Comparison of ENCODE assay signal across 14 cellular contexts in genomic region chr17:7846063-7846735, GRCh38. TPM values are rescaled to one million over a fixed set of nuclear protein-coding genes. Genes with fewer than 3 reads are reported as not detected.
DNase-seq lines count a peak whose midpoint lies in the region; ATAC-seq, FAIRE-seq and TF ChIP-seq lines count a peak whose summit lies in the region.
"Had no signal": no experiment of that assay in that cellular context is flagged by ENCODE, and none has a peak within 500 bp of the region (broad histone marks: within the 10 kb centered on the region; RNA-seq: fewer than 3 reads in every experiment).

No MANE protein-coding gene starts in this region.

- TF ChIP-seq POLR2A in K562 (conservative IDR thresholded peaks at IDR 0.05) (no peak), ovary (IDR thresholded peaks at IDR 0.05) (no peak)

- H3K4me1 Mint-ChIP-seq in IgD-negative memory B cell = peaks cover 5 to 12% (median 7%) of the 10 kb centered on the region in 3 donors
- peaks cover 13% of the 10 kb centered on the region for H3K4me1 Mint-ChIP-seq in MCF 10A (ENCODE audit: insufficient read depth, unreplicated experiment)

- H3K36me3 Mint-ChIP-seq in IgD-negative memory B cell = peaks cover 2% of the 10 kb centered on the region
- peaks cover 56% of the 10 kb centered on the region for H3K36me3 Mint-ChIP-seq in MCF 10A (ENCODE audit: insufficient read depth, unreplicated experiment)
- H3K36me3 Mint-ChIP-seq: WTC11 had no signal

- H3K4me3 ChIP-seq in K562 = no peak overlapping the region
- no peak overlapping the region for H3K4me3 ChIP-seq in ovary
- H3K4me3 ChIP-seq: HAP-1, SK-N-MC, thyroid gland had no signal

- TF ChIP-seq CTCF in K562 (IDR thresholded peaks at IDR 0.05 in 2 of 3, conservative IDR thresholded peaks at IDR 0.05 in 1 of 3; ENCODE audit: insufficient read depth in 2 of 3, low read depth in 1 of 3, low read length in 3 of 3) (no peak), ovary (IDR thresholded peaks at IDR 0.05) (no peak), MCF 10A (IDR thresholded peaks at IDR 0.05; ENCODE audit: unreplicated experiment) (no peak)

- H2AFZ ChIP-seq in K562 (ENCODE audit: low read depth, low read length) = no peak overlapping the region

- in situ Hi-C loops in K562 (cut with MboI) = no loop called here

- H4K20me1 ChIP-seq in K562 (replicated peaks; ENCODE audit: control insufficient read depth, insufficient read depth, low read length) = peaks cover 4% of the 10 kb centered on the region

- peaks cover 3 to 42% of the 10 kb centered on the region in 2 experiments; a peak in 4 of 5 replicates for H3K4me1 ChIP-seq in K562 (replicated peaks in 1 of 2; ENCODE audit: control insufficient read depth in 2 of 2, insufficient read depth in 2 of 2, low read length in 2 of 2)
- H3K4me1 ChIP-seq in ovary (ENCODE audit: insufficient read depth) = peaks cover 6% of the 10 kb centered on the region

- H3K79me2 ChIP-seq in K562 (ENCODE audit: control insufficient read depth, insufficient read depth, low read length) = peaks cover 40% of the 10 kb centered on the region

- POLR2A ChIA-PET in K562 (lab: Yijun Ruan, JAX) = interaction anchor here (1.7 kb wide), 1 partner anchor 10 kb away, joined by 7 read pairs; the partner anchor contains the start of gene NAA38
- POLR2A ChIA-PET in MCF 10A (lab: Yijun Ruan, JAX) = interaction anchor here (4.9 kb wide), 1 partner anchor 11 kb away, joined by 97 read pairs; the partner anchor contains the start of gene KDM6B

- H3K4me3 Mint-ChIP-seq in IgD-negative memory B cell (peak overlapping the region in 1 of 4 donors; percentile 91), MCF 10A (ENCODE audit: unreplicated experiment) (no peak overlapping the region)

- H3K9me3 Mint-ChIP-seq in IgD-negative memory B cell (no peaks in the 10 kb centered on the region), MCF 10A (ENCODE audit: unreplicated experiment) (no peaks in the 10 kb centered on the region)
- H3K9me3 Mint-ChIP-seq: WTC11 had no signal

- no peak overlapping the region; a peak in 1 of 4 replicates for H3K9ac ChIP-seq in K562 (ENCODE audit: insufficient read depth in 1 of 2, low read depth in 2 of 2, low read length in 2 of 2)

- FAIRE-seq in K562 (lab: Jason Lieb, UNC) = no peak

- H3K4me2 ChIP-seq in K562 (ENCODE audit: insufficient read depth, low read length) = no peak overlapping the region

- intact Hi-C loops in K562 (cut with micrococcal nuclease) (no loop called here), ovary (cut with DNase I) (loop anchor here in 1 of 4 donors (10.0 kb wide), 1 partner anchor 309 kb away; the partner anchor contains the start of gene PER1), MCF 10A (cut with micrococcal nuclease) (no loop called here)

- CTCF ChIA-PET in K562 (lab: Yijun Ruan, JAX; ENCODE audit: low intra/inter-chr PET ratio) (no interaction called here), MCF 10A (lab: Yijun Ruan, JAX) (interaction anchor here (0.5 to 2.4 kb wide), 6 partner anchors 11 to 459 kb away, joined by 3 to 17 read pairs (median 4); partner anchors contain the start of gene KDM6B)

- peak; percentile 18 to 33 for DNase-seq in activated CD4-positive, alpha-beta T cell treated with anti-CD3 and anti-CD28 coated beads for 4 hours
- no peak for DNase-seq in activated CD4-positive, alpha-beta T cell treated with anti-CD3 and anti-CD28 coated beads for 1 hour
- DNase-seq in K562 (ENCODE audit: extremely low read depth in 1 of 4, low spot score in 3 of 4) = no peak
- peak in 3 of 5 donors; percentile 44 to 52 (median 46) for DNase-seq in ovary
- no peak for DNase-seq in MCF 10A (ENCODE audit: unreplicated experiment)
- DNase-seq in activated CD4-positive, CD25-positive, alpha-beta regulatory T cell (lab: John Stamatoyannopoulos, UW) = no peak
- no peak for DNase-seq in middle frontal gyrus (ENCODE audit: extremely low spot score, low spot score)
- DNase-seq: left ventricle myocardium inferior; stimulated activated CD4-positive, alpha-beta T cell treated with anti-CD3 and anti-CD28 coated beads, Interleukin-12 subunit alpha, Interleukin-12 subunit beta, amount 100 ng/mL, for 4 hours; thyroid gland had no signal

- H3K36me3 ChIP-seq in K562 (ENCODE audit: control insufficient read depth, insufficient read depth, low read length) (peaks cover 51% of the 10 kb centered on the region; the same call in 2 of the 3 replicates), ovary (no peaks in the 10 kb centered on the region)

- H3K9me1 ChIP-seq in K562 (ENCODE audit: control insufficient read depth, insufficient read depth, low read length) = peaks cover 3% of the 10 kb centered on the region

- H3K27me3 Mint-ChIP-seq in IgD-negative memory B cell (peaks cover 1% of the 10 kb centered on the region), MCF 10A (ENCODE audit: insufficient read depth, unreplicated experiment) (no peaks in the 10 kb centered on the region)

- no peaks in the 10 kb centered on the region for H3K9me3 ChIP-seq in K562 (replicated peaks; ENCODE audit: control insufficient read depth, insufficient read depth, low read depth, low read length)
- no peaks in the 10 kb centered on the region for H3K9me3 ChIP-seq in ovary
- H3K9me3 ChIP-seq: HAP-1, left ventricle myocardium inferior, thyroid gland had no signal

- no peak for TF ChIP-seq RAD21 in K562 (CRISPR knock-in tag; conservative IDR thresholded peaks at IDR 0.05 in 1 of 2, IDR thresholded peaks at IDR 0.05 in 1 of 2)

- no peak for TF ChIP-seq EP300 in K562 (IDR thresholded peaks at IDR 0.05; ENCODE audit: low read length)
- no peak for TF ChIP-seq EP300 in ovary (IDR thresholded peaks at IDR 0.05)

- no peak for ATAC-seq in K562
- ATAC-seq: WTC11 had no signal

- BruUV-seq in K562 (replicated peaks; lab: Mats Ljungman, UMichigan) (no TSS peak), MCF 10A (replicated peaks; lab: Mats Ljungman, UMichigan) (no TSS peak)

- H3K27ac ChIP-seq in K562 (ENCODE audit: extremely low read depth, low read depth, low read length) (no peak overlapping the region), ovary (no peak overlapping the region)
- H3K27ac ChIP-seq: SK-N-MC had no signal

- 84% methylated on average over 9 of the region's 22 CpGs for WGBS in K562 (ENCODE audit: insufficient coverage, low coverage, missing lambda C conversion rate)
- WGBS in ovary, 3 donors = 74 to 87% (median 81%) methylated on average over 14 to 22 of the region's 22 CpGs

- H3K27me3 ChIP-seq in K562 (ENCODE audit: control insufficient read depth in 2 of 2, insufficient read depth in 2 of 2, low read length in 2 of 2) = no peaks in the 10 kb centered on the region
- H3K27me3 ChIP-seq in ovary = no peaks in the 10 kb centered on the region
- H3K27me3 ChIP-seq: thyroid gland had no signal

- H3K27ac Mint-ChIP-seq in IgD-negative memory B cell (peak overlapping the region in 2 of 3 donors; percentile 93 to 100), MCF 10A (ENCODE audit: low read depth, unreplicated experiment) (no peak overlapping the region)
- H3K27ac Mint-ChIP-seq: WTC11 had no signal

RNA-seq across cellular contexts. Expression of gene TMEM88, which starts 8.7 kb away (rescaled TPM):
- not detected for polyA plus RNA-seq in IgD-negative memory B cell
- total RNA-seq in K562 (2011; cell fraction: chromatin; rRNA removed; ENCODE audit: low replicate concordance) = 4.3 and 8.8 TPM in 2 replicates
- 3.3 and 4.3 TPM in 2 replicates for total RNA-seq in K562 (2011; cell fraction: nucleolus; rRNA removed)
- 2.1 and 4.4 TPM in 2 replicates for total RNA-seq in K562 (2011; cell fraction: nucleoplasm; rRNA removed)
- 0.32 TPM in 1 of 2 replicates, not detected in the other for total RNA-seq in K562 (2014; rRNA removed)
- not detected in 2 replicates for total RNA-seq in K562 (2014; rRNA removed; fragmentation: Illumina TruSeq; extraction: Trizol)
- not detected in 2 replicates for total RNA-seq in K562 (2015; rRNA removed; fragmentation: Illumina TruSeq; extraction: Trizol)
- total RNA-seq in K562 (2021) = 1.0 and 1.4 TPM in 2 replicates
- polyA plus RNA-seq in K562 (2011; rRNA removed) = 0.12 and 0.13 TPM in 2 replicates
- polyA plus RNA-seq in K562 (2011; cell fraction: cytosol; rRNA removed) = 0.16 and 0.18 TPM in 2 replicates
- 1.1 and 2.4 TPM in 2 replicates for polyA plus RNA-seq in K562 (2011; cell fraction: nucleus; rRNA removed)
- polyA plus RNA-seq in K562 (2012) = 0.33 and 1.8 TPM in 2 replicates
- 0.42 TPM in 2 replicates for polyA plus RNA-seq in K562 (2014; fragmentation: Illumina TruSeq; extraction: Trizol)
- under 1 TPM in 1 of 2 experiments, not detected in 1; 0.10 TPM for polyA plus RNA-seq in K562 (2014; fragmentation: Nextera tagmentation; extraction: Ambion mirVana)
- polyA plus RNA-seq in K562 (2014; rRNA removed) = 0.40 TPM in 1 of 2 replicates, not detected in the other
- not detected in 2 replicates for polyA minus RNA-seq in K562 (2011; rRNA and poly(A)+ RNA removed)
- not detected in 2 replicates for polyA minus RNA-seq in K562 (2011; cell fraction: cytosol; rRNA and poly(A)+ RNA removed)
- 0.27 and 0.78 TPM in 2 replicates for polyA minus RNA-seq in K562 (2011; cell fraction: nucleus; rRNA and poly(A)+ RNA removed)
- total RNA-seq in ovary = 10 to 100 TPM in 3 of 7 donors, 1 to 10 TPM in 4; 2.1 to 11.9 (median 8.2) TPM
- 10 to 100 TPM in 1 of 2 donors, 1 to 10 TPM in 1; 5.5 to 17.8 TPM for polyA plus RNA-seq in ovary
- total RNA-seq in MCF 10A (2022) = 3.5 and 4.4 TPM in 2 replicates

RNA-seq across cellular contexts. Expression of gene NAA38, which starts 11.2 kb away (rescaled TPM):
- polyA plus RNA-seq in IgD-negative memory B cell (170 TPM), K562 (2011; rRNA removed) (34.5 and 39.9 TPM in 2 replicates), K562 (2014; fragmentation: Illumina TruSeq; extraction: Trizol) (19.1 and 32.8 TPM in 2 replicates), K562 (2014; fragmentation: Nextera tagmentation; extraction: Ambion mirVana) (10 to 100 TPM; 70.4 to 90.4 TPM), K562 (2014; rRNA removed) (87.3 and 104 TPM in 2 replicates), ovary (10 to 100 TPM in 1 of 2 donors, 1 to 10 TPM in 1; 4.6 to 59.1 TPM)
- total RNA-seq in K562 (2011; cell fraction: chromatin; rRNA removed; ENCODE audit: low replicate concordance) = 6.8 and 9.8 TPM in 2 replicates
- 15.5 and 19.7 TPM in 2 replicates for total RNA-seq in K562 (2011; cell fraction: nucleolus; rRNA removed)
- total RNA-seq in K562 (2011; cell fraction: nucleoplasm; rRNA removed) = 10.8 and 15.5 TPM in 2 replicates
- total RNA-seq in K562 (2014; rRNA removed) (99.8 TPM in 2 replicates), K562 (2014; rRNA removed; fragmentation: Illumina TruSeq; extraction: Trizol) (13.3 and 16.4 TPM in 2 replicates), K562 (2015; rRNA removed; fragmentation: Illumina TruSeq; extraction: Trizol) (52.6 and 57.3 TPM in 2 replicates), K562 (2021) (54.7 and 61.2 TPM in 2 replicates), ovary (10 to 100 TPM; 46.4 to 82.8 (median 54.6) TPM), MCF 10A (2022) (70.2 and 83.4 TPM in 2 replicates)
- polyA plus RNA-seq in K562 (2011; cell fraction: cytosol; rRNA removed) = 53.5 and 108 TPM in 2 replicates
- polyA plus RNA-seq in K562 (2011; cell fraction: nucleus; rRNA removed) = 33.4 and 45.6 TPM in 2 replicates
- polyA plus RNA-seq in K562 (2012) = 56.0 and 83.5 TPM in 2 replicates
- 4.0 and 5.2 TPM in 2 replicates for polyA minus RNA-seq in K562 (2011; rRNA and poly(A)+ RNA removed)
- polyA minus RNA-seq in K562 (2011; cell fraction: cytosol; rRNA and poly(A)+ RNA removed) = 26.4 and 63.1 TPM in 2 replicates
- polyA minus RNA-seq in K562 (2011; cell fraction: nucleus; rRNA and poly(A)+ RNA removed) = 11.7 and 17.4 TPM in 2 replicates

RNA-seq across cellular contexts. Expression of gene CYB5D1, which starts 11.6 kb away (rescaled TPM):
- 8.0 TPM for polyA plus RNA-seq in IgD-negative memory B cell
- 5.6 and 9.9 TPM in 2 replicates for total RNA-seq in K562 (2011; cell fraction: chromatin; rRNA removed; ENCODE audit: low replicate concordance)
- 6.5 and 8.8 TPM in 2 replicates for total RNA-seq in K562 (2011; cell fraction: nucleolus; rRNA removed)
- total RNA-seq in K562 (2011; cell fraction: nucleoplasm; rRNA removed) = 5.0 and 6.4 TPM in 2 replicates
- 4.7 and 6.0 TPM in 2 replicates for total RNA-seq in K562 (2014; rRNA removed)
- 5.7 and 5.8 TPM in 2 replicates for total RNA-seq in K562 (2014; rRNA removed; fragmentation: Illumina TruSeq; extraction: Trizol)
- 6.4 and 7.6 TPM in 2 replicates for total RNA-seq in K562 (2015; rRNA removed; fragmentation: Illumina TruSeq; extraction: Trizol)
- 6.9 and 7.8 TPM in 2 replicates for total RNA-seq in K562 (2021)
- 4.2 and 7.2 TPM in 2 replicates for polyA plus RNA-seq in K562 (2011; rRNA removed)
- polyA plus RNA-seq in K562 (2011; cell fraction: cytosol; rRNA removed) = 4.6 and 5.4 TPM in 2 replicates
- 7.7 and 13.1 TPM in 2 replicates for polyA plus RNA-seq in K562 (2011; cell fraction: nucleus; rRNA removed)
- polyA plus RNA-seq in K562 (2012) = 2.8 and 5.2 TPM in 2 replicates
- 7.3 and 7.9 TPM in 2 replicates for polyA plus RNA-seq in K562 (2014; fragmentation: Illumina TruSeq; extraction: Trizol)
- 1 to 10 TPM; 2.4 to 5.7 TPM for polyA plus RNA-seq in K562 (2014; fragmentation: Nextera tagmentation; extraction: Ambion mirVana)
- polyA plus RNA-seq in K562 (2014; rRNA removed) = 4.8 and 7.5 TPM in 2 replicates
- 2.1 and 5.2 TPM in 2 replicates for polyA minus RNA-seq in K562 (2011; rRNA and poly(A)+ RNA removed)
- polyA minus RNA-seq in K562 (2011; cell fraction: cytosol; rRNA and poly(A)+ RNA removed) = 1.9 and 2.5 TPM in 2 replicates
- 5.5 and 8.3 TPM in 2 replicates for polyA minus RNA-seq in K562 (2011; cell fraction: nucleus; rRNA and poly(A)+ RNA removed)
- 10 to 100 TPM in 6 of 7 donors, 1 to 10 TPM in 1; 7.0 to 18.8 (median 16.1) TPM for total RNA-seq in ovary
- 10 to 100 TPM; 10.8 to 22.2 TPM for polyA plus RNA-seq in ovary
- 23.1 and 23.2 TPM in 2 replicates for total RNA-seq in MCF 10A (2022)

RNA-seq across cellular contexts. Expression of gene KDM6B, which starts 12.2 kb away (rescaled TPM):
- 1.9 TPM for polyA plus RNA-seq in IgD-negative memory B cell
- total RNA-seq in K562 (2011; cell fraction: chromatin; rRNA removed; ENCODE audit: low replicate concordance) = 35.9 and 42.7 TPM in 2 replicates
- total RNA-seq in K562 (2011; cell fraction: nucleolus; rRNA removed) = 14.5 and 17.1 TPM in 2 replicates
- 33.6 and 57.3 TPM in 2 replicates for total RNA-seq in K562 (2011; cell fraction: nucleoplasm; rRNA removed)
- total RNA-seq in K562 (2014; rRNA removed) = 2.7 and 5.0 TPM in 2 replicates
- 1.4 and 2.2 TPM in 2 replicates for total RNA-seq in K562 (2014; rRNA removed; fragmentation: Illumina TruSeq; extraction: Trizol)
- 0.47 and 0.98 TPM in 2 replicates for total RNA-seq in K562 (2015; rRNA removed; fragmentation: Illumina TruSeq; extraction: Trizol)
- total RNA-seq in K562 (2021) = 19.0 and 22.9 TPM in 2 replicates
- polyA plus RNA-seq in K562 (2011; rRNA removed) = 0.32 and 0.99 TPM in 2 replicates
- polyA plus RNA-seq in K562 (2011; cell fraction: cytosol; rRNA removed) = 0.32 and 0.33 TPM in 2 replicates
- 5.9 and 6.5 TPM in 2 replicates for polyA plus RNA-seq in K562 (2011; cell fraction: nucleus; rRNA removed)
- polyA plus RNA-seq in K562 (2012) = 4.8 and 14.4 TPM in 2 replicates
- 3.9 and 6.1 TPM in 2 replicates for polyA plus RNA-seq in K562 (2014; fragmentation: Illumina TruSeq; extraction: Trizol)
- under 1 TPM; 0.01 to 0.06 TPM for polyA plus RNA-seq in K562 (2014; fragmentation: Nextera tagmentation; extraction: Ambion mirVana)
- 2.7 and 3.0 TPM in 2 replicates for polyA plus RNA-seq in K562 (2014; rRNA removed)
- 1.7 and 5.4 TPM in 2 replicates for polyA minus RNA-seq in K562 (2011; rRNA and poly(A)+ RNA removed)
- polyA minus RNA-seq in K562 (2011; cell fraction: cytosol; rRNA and poly(A)+ RNA removed) = 4.2 and 4.6 TPM in 2 replicates
- 5.1 and 21.4 TPM in 2 replicates for polyA minus RNA-seq in K562 (2011; cell fraction: nucleus; rRNA and poly(A)+ RNA removed)
- 10 to 100 TPM; 13.7 to 80.8 (median 71.9) TPM for total RNA-seq in ovary
- polyA plus RNA-seq in ovary = 10 to 100 TPM in 1 of 2 donors, 1 to 10 TPM in 1; 9.1 to 36.9 TPM
- 37.9 and 39.8 TPM in 2 replicates for total RNA-seq in MCF 10A (2022)

RNA-seq across cellular contexts. Expression of gene CHD3, which starts 42.4 kb away (rescaled TPM):
- polyA plus RNA-seq in IgD-negative memory B cell (2.4 TPM), K562 (2011; rRNA removed) (12.2 and 15.7 TPM in 2 replicates), K562 (2014; fragmentation: Illumina TruSeq; extraction: Trizol) (24.7 and 24.8 TPM in 2 replicates), K562 (2014; fragmentation: Nextera tagmentation; extraction: Ambion mirVana) (under 1 TPM; 0.39 to 0.63 TPM), K562 (2014; rRNA removed) (27.8 and 33.9 TPM in 2 replicates), ovary (100 to 1,000 TPM in 1 of 2 donors, 10 to 100 TPM in 1; 87.2 to 100 TPM)
- total RNA-seq in K562 (2011; cell fraction: chromatin; rRNA removed; ENCODE audit: low replicate concordance) = 101 and 117 TPM in 2 replicates
- 47.2 and 48.0 TPM in 2 replicates for total RNA-seq in K562 (2011; cell fraction: nucleolus; rRNA removed)
- total RNA-seq in K562 (2011; cell fraction: nucleoplasm; rRNA removed) = 69.7 and 83.1 TPM in 2 replicates
- total RNA-seq in K562 (2014; rRNA removed) (34.8 and 36.7 TPM in 2 replicates), K562 (2014; rRNA removed; fragmentation: Illumina TruSeq; extraction: Trizol) (14.6 and 15.2 TPM in 2 replicates), K562 (2015; rRNA removed; fragmentation: Illumina TruSeq; extraction: Trizol) (19.8 and 21.2 TPM in 2 replicates), K562 (2021) (30.6 and 38.2 TPM in 2 replicates), ovary (100 to 1,000 TPM in 4 of 7 donors, 10 to 100 TPM in 3; 65.7 to 145 (median 114) TPM), MCF 10A (2022) (78.5 and 87.1 TPM in 2 replicates)
- polyA plus RNA-seq in K562 (2011; cell fraction: cytosol; rRNA removed) = 16.1 and 25.2 TPM in 2 replicates
- polyA plus RNA-seq in K562 (2011; cell fraction: nucleus; rRNA removed) = 70.0 and 86.2 TPM in 2 replicates
- 29.2 and 37.9 TPM in 2 replicates for polyA plus RNA-seq in K562 (2012)
- polyA minus RNA-seq in K562 (2011; rRNA and poly(A)+ RNA removed) = 23.8 TPM in 2 replicates
- 17.8 and 29.3 TPM in 2 replicates for polyA minus RNA-seq in K562 (2011; cell fraction: cytosol; rRNA and poly(A)+ RNA removed)
- 24.1 and 28.0 TPM in 2 replicates for polyA minus RNA-seq in K562 (2011; cell fraction: nucleus; rRNA and poly(A)+ RNA removed)

Comparison
In these comparisons a context has a peak if more than half of its experiments do, and no peak if none do; other contexts are left out.
1. DNase-seq: peak in activated CD4-positive, alpha-beta T cell treated with anti-CD3 and anti-CD28 coated beads for 4 hours (2 of 2) and ovary (3 of 5); none in activated CD4-positive, alpha-beta T cell treated with anti-CD3 and anti-CD28 coated beads for 1 hour (single experiment), K562 (0 of 4), MCF 10A (single experiment), activated CD4-positive, CD25-positive, alpha-beta regulatory T cell (0 of 4) and middle frontal gyrus (single experiment).